Comparison of ENCODE assay signal across 12 cellular contexts in genomic region chr3:45638299-45639043, GRCh38.
"Had no signal": no experiment of that assay in that cellular context is flagged by ENCODE, and none has a peak within 500 bp of the region (broad histone marks: within the 10 kb centered on the region; RNA-seq: fewer than 3 reads in every experiment).

No MANE protein-coding gene starts in this region.

- ATAC-seq: gastrocnemius medialis; left lung; stimulated activated naive CD8-positive, alpha-beta T cell treated with anti-CD3 and anti-CD28 coated beads, Interleukin-15, Interleukin-2, amounts not matched to agents 100 U/mL and 50 U/mL, for 24 hours had no signal

- DNase-seq: activated CD4-positive, alpha-beta T cell treated with anti-CD3 and anti-CD28 coated beads, Interleukin-2, amount 50 U/mL, for 4 hours; brain microvascular endothelial cell; central memory CD4-positive, alpha-beta T cell; erythroblast; gastrocnemius medialis; head of caudate nucleus; left lung; stimulated activated naive CD8-positive, alpha-beta T cell treated with anti-CD3 and anti-CD28 coated beads, Interleukin-15, Interleukin-2, amounts not matched to agents 100 U/mL and 50 U/mL, for 24 hours had no signal

- H3K27ac Mint-ChIP-seq: activated naive CD8-positive, alpha-beta T cell; T-helper 2 cell treated with Interferon-gamma antibody and Interleukin-4, amounts not matched to agents 5 μg/mL and 100 μg/mL, for 36 hours had no signal

- H3K36me3 ChIP-seq: prostate gland had no signal

- H3K9me3 Mint-ChIP-seq: T-helper 2 cell treated with Interferon-gamma antibody and Interleukin-4, amounts not matched to agents 5 μg/mL and 100 μg/mL, for 36 hours had no signal

- H3K27ac ChIP-seq: brain microvascular endothelial cell, gastrocnemius medialis, prostate gland, right atrium auricular region had no signal

- H3K27me3 Mint-ChIP-seq: activated naive CD8-positive, alpha-beta T cell had no signal

- H3K4me3 ChIP-seq: gastrocnemius medialis, left lung, prostate gland, right atrium auricular region had no signal

- H3K9me3 ChIP-seq: gastrocnemius medialis, left lung, prostate gland, right atrium auricular region had no signal

- H3K4me3 Mint-ChIP-seq: activated naive CD8-positive, alpha-beta T cell; T-helper 2 cell treated with Interferon-gamma antibody and Interleukin-4, amounts not matched to agents 5 μg/mL and 100 μg/mL, for 36 hours had no signal

- H3K27me3 ChIP-seq: brain microvascular endothelial cell, gastrocnemius medialis, left lung, right atrium auricular region had no signal
